ENCODE assay signal across 17 cellular contexts in genomic region chr7:27647052-27647451, GRCh38. TPM values are rescaled to one million over a fixed set of nuclear protein-coding genes. Genes with fewer than 3 reads are reported as not detected.
A peak's percentile ranks its signal among the peaks of the same experiment; 100 is the strongest.
DNase-seq lines count a peak whose midpoint lies in the region; ATAC-seq, FAIRE-seq and TF ChIP-seq lines count a peak whose summit lies in the region.
"Had no signal": no experiment of that assay in that cellular context is flagged by ENCODE, and none has a peak within 500 bp of the region (broad histone marks: within the 10 kb centered on the region; RNA-seq: fewer than 3 reads in every experiment).

No MANE protein-coding gene starts in this region.

- CTCF ChIA-PET in mammary epithelial cell (lab: Charles Lee; ENCODE audit: low non-redundant PET): no interaction called here

- no peaks in the 10 kb centered on the region for H3K36me3 ChIP-seq in MG63
- peaks cover 4% of the 10 kb centered on the region for H3K36me3 ChIP-seq in mammary epithelial cell (ENCODE audit: insufficient read depth, low read length)
- no peaks in the 10 kb centered on the region for H3K36me3 ChIP-seq in pancreas
- H3K36me3 ChIP-seq in Karpas-422 (ENCODE audit: insufficient read depth, low read length): no peaks in the 10 kb centered on the region
- H3K36me3 ChIP-seq: gastrocnemius medialis had no signal

- H3K4me3 ChIP-seq in AG10803 (ENCODE audit: low read length) (no peak overlapping the region), MG63 (no peak overlapping the region), mammary epithelial cell (replicated peaks in 1 of 3; ENCODE audit: insufficient read depth in 1 of 3, low read depth in 2 of 3, low read length in 3 of 3) (no peak overlapping the region), pancreas (no peak overlapping the region), Karpas-422 (ENCODE audit: low read length) (no peak overlapping the region)
- H3K4me3 ChIP-seq: gastrocnemius medialis, GM12878, suprapubic skin had no signal

- H3K4me1 ChIP-seq in mammary epithelial cell (ENCODE audit: insufficient read depth, low read length) (peaks cover 9% of the 10 kb centered on the region), pancreas (peaks cover 0 to 2% (median 1%) of the 10 kb centered on the region in 3 donors), Karpas-422 (ENCODE audit: low read length) (no peaks in the 10 kb centered on the region)

- BruUV-seq in mammary epithelial cell (replicated peaks; lab: Mats Ljungman, UMichigan): no TSS peak

- ATAC-seq in pancreas (no peak), sciatic nerve (no peak)
- ATAC-seq: GM12878 had no signal

- H3K4me2 ChIP-seq in mammary epithelial cell (ENCODE audit: insufficient read depth, low read depth, low read length) (peak overlapping the region; percentile 6), Karpas-422 (ENCODE audit: low read depth, low read length, poor library complexity, severe bottlenecking) (no peak overlapping the region)

- peaks cover 5% of the 10 kb centered on the region for H3K79me2 ChIP-seq in mammary epithelial cell (ENCODE audit: insufficient read depth, low read length)
- H3K79me2 ChIP-seq in Karpas-422 (ENCODE audit: low read length): peaks cover 3% of the 10 kb centered on the region; the same call in 1 of the 2 replicates

- DNase-seq in AG10803 (ENCODE audit: low read depth) (peak; percentile 30), MG63 (peak; percentile 5), mammary epithelial cell (peak; percentile 79), kidney tubule cell (ENCODE audit: low spot score) (peak; percentile 81), pancreas (no peak), Karpas-422 (no peak), mucosa of gallbladder (ENCODE audit: low spot score) (no peak), sciatic nerve (ENCODE audit: low spot score) (no peak)
- DNase-seq: activated CD4-positive, alpha-beta T cell treated with anti-CD3 and anti-CD28 coated beads for 4 hours; activated naive CD8-positive, alpha-beta T cell treated with anti-CD3 and anti-CD28 coated beads, Interleukin-2, amount 10 ng/mL, durations not matched to agents 7 days and 5 days; DMS79; gastrocnemius medialis; NCI-H1417; NCI-H345; OCI-M1 had no signal

- 85% methylated on average over 9 of the region's 9 CpGs for WGBS in mammary epithelial cell (ENCODE audit: low coverage, missing lambda C conversion rate)
- 97 to 98% methylated on average over 9 of the region's 9 CpGs for WGBS in pancreas, 2 donors

- dilution Hi-C loops in mammary epithelial cell (cut with HindIII; ENCODE audit: low sequenced_read_pairs): no loop called here

- in situ Hi-C loops in mammary epithelial cell (cut with MboI; ENCODE audit: low sequenced_read_pairs in 2 of 2): no loop called here

- no peak for TF ChIP-seq CTCF in AG10803 (conservative IDR thresholded peaks at IDR 0.05; ENCODE audit: low read length)
- no peak for TF ChIP-seq CTCF in mammary epithelial cell (conservative IDR thresholded peaks at IDR 0.05 in 1 of 2, IDR thresholded peaks at IDR 0.05 in 1 of 2; ENCODE audit: extremely low read depth in 1 of 2, insufficient read depth in 1 of 2, low read depth in 1 of 2, low read length in 2 of 2)
- no peak for TF ChIP-seq CTCF in pancreas (IDR thresholded peaks at IDR 0.05)

- H4K20me1 ChIP-seq in mammary epithelial cell (ENCODE audit: insufficient read depth, low read length): no peaks in the 10 kb centered on the region
- no peaks in the 10 kb centered on the region for H4K20me1 ChIP-seq in Karpas-422 (ENCODE audit: insufficient read depth, low read depth, low read length)

- no peaks in the 10 kb centered on the region for H3K9me2 ChIP-seq in Karpas-422 (replicated peaks; ENCODE audit: insufficient read depth, low read length)

- intact Hi-C loops in mammary epithelial cell (cut with micrococcal nuclease): no loop called here
- intact Hi-C loops in pancreas (cut with DNase I): no loop called here
- intact Hi-C loops in sciatic nerve (cut with DNase I): no loop called here

- H3K27ac ChIP-seq in mammary epithelial cell (ENCODE audit: insufficient read depth, low read depth, low read length) (peak overlapping the region; percentile 18), pancreas (no peak overlapping the region), Karpas-422 (ENCODE audit: low read length) (no peak overlapping the region)
- H3K27ac ChIP-seq: suprapubic skin had no signal

- H3K27me3 ChIP-seq in MG63: no peaks in the 10 kb centered on the region
- no peaks in the 10 kb centered on the region for H3K27me3 ChIP-seq in mammary epithelial cell (ENCODE audit: insufficient read depth, low read length)
- no peaks in the 10 kb centered on the region for H3K27me3 ChIP-seq in pancreas
- no peaks in the 10 kb centered on the region for H3K27me3 ChIP-seq in Karpas-422 (ENCODE audit: low read length)
- H3K27me3 ChIP-seq: gastrocnemius medialis, suprapubic skin had no signal

- H2AFZ ChIP-seq in mammary epithelial cell (ENCODE audit: low read depth, low read length) (no peak overlapping the region), Karpas-422 (ENCODE audit: low read length) (no peak overlapping the region)

- no peak for FAIRE-seq in pancreas (lab: Jason Lieb, UNC)
- FAIRE-seq: GM12878 had no signal

- H3K9me3 ChIP-seq in MG63 (no peaks in the 10 kb centered on the region), mammary epithelial cell (replicated peaks; ENCODE audit: insufficient read depth, low read length) (no peaks in the 10 kb centered on the region), pancreas (no peaks in the 10 kb centered on the region), Karpas-422 (ENCODE audit: low read length) (no peaks in the 10 kb centered on the region)
- H3K9me3 ChIP-seq: gastrocnemius medialis, suprapubic skin had no signal

- H3K9ac ChIP-seq in mammary epithelial cell (ENCODE audit: insufficient read depth, low read length) (peak overlapping the region; percentile 10), Karpas-422 (ENCODE audit: low read length) (no peak overlapping the region)

RNA-seq across cellular contexts. Expression of gene HIBADH, which starts 15.6 kb away (rescaled TPM):
- 19.0 and 31.0 TPM in 2 replicates for total RNA-seq in MG63 (2014; rRNA removed; shearing (Covaris generic); ENCODE audit: low replicate concordance)
- total RNA-seq in mammary epithelial cell: 10 to 100 TPM; 26.0 to 42.3 TPM
- 37.6 TPM for polyA plus RNA-seq in mammary epithelial cell
- 30.9 TPM for polyA minus RNA-seq in mammary epithelial cell
- total RNA-seq in pancreas: 10 to 100 TPM; 10.2 to 19.3 (median 14.2) TPM
- 10 to 100 TPM; 10.8 to 23.3 TPM for polyA plus RNA-seq in pancreas
- total RNA-seq in Karpas-422 (2014; rRNA removed; shearing (Covaris generic); ENCODE audit: low replicate concordance): 30.1 and 36.4 TPM in 2 replicates
- total RNA-seq in mucosa of gallbladder: 53.0 TPM
- 33.7 TPM for total RNA-seq in sciatic nerve

Comparison
In these comparisons a context has a peak if more than half of its experiments do, and no peak if none do; other contexts are left out.
1. DNase-seq: peak in AG10803 (single experiment), MG63 (single experiment), mammary epithelial cell (single experiment) and kidney tubule cell (single experiment); none in pancreas (0 of 6), Karpas-422 (single experiment), mucosa of gallbladder (single experiment) and sciatic nerve (single experiment).